ENCODE assay signal across 11 cellular contexts in the genomic region with DNA sequence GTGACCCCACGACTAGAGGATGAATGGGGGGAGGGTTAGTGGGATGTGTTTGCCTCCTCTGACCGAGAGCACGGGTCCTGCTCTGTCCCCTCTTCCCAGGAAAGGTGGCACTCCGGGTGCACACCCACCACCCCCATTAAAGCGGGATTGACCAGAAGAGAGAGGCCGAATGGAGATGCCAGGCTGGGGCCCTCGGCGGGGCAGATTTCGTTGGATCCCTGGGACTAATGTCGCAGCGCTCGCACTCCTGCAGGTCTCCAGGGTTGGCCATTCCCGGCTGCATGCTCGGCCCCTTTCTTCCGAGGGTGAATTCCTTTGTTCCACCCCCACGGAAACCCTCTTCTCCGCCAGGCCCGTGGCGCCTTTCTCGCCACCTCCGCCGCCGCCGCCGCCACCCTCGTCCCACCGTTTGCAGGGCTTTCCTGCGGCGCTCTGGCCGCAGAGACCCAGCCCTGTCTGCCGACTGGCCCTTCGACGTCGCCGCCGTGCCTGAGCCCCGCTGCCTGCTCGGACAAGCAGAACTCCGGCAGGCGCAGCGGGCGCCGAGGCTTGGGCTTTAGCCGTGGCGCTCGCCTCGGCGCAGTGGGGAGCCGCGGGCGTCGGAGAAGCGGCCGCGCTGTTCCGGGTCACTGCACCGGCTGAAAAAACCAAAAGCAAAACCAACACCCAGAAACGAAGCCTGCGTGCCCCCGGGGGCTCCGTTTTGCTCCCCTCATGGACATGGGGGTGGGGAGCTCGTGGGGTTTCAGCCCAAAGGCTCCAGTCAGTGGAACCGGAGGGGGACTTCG. TPM values are rescaled to one million over a fixed set of nuclear protein-coding genes. Genes with fewer than 3 reads are reported as not detected.
A peak's percentile ranks its signal among the peaks of the same experiment; 100 is the strongest.
DNase-seq lines count a peak whose midpoint lies in the region; ATAC-seq and TF ChIP-seq lines count a peak whose summit lies in the region.
"Had no signal": no experiment of that assay in that cellular context is flagged by ENCODE, and none has a peak within 500 bp of the region (broad histone marks: within the 10 kb centered on the region; RNA-seq: fewer than 3 reads in every experiment).

No MANE protein-coding gene starts in this region.

- H3K9me3 ChIP-seq in ES-I3 (ENCODE audit: control insufficient read depth, insufficient read depth, low read length) (no peaks in the 10 kb centered on the region), PC-3 (ENCODE audit: low read length) (no peaks in the 10 kb centered on the region), esophagus muscularis mucosa (no peaks in the 10 kb centered on the region)

- H3K27ac ChIP-seq in PC-3 (ENCODE audit: low read length) (no peak overlapping the region), esophagus muscularis mucosa (replicated peaks in 1 of 4) (no peak overlapping the region), rectal smooth muscle tissue (ENCODE audit: low read depth, low read length) (no peak overlapping the region)
- H3K27ac ChIP-seq: VCaP had no signal

- H3K36me3 ChIP-seq in ES-I3 (ENCODE audit: insufficient read depth, low read length) (no peaks in the 10 kb centered on the region), PC-3 (ENCODE audit: low read depth, low read length) (no peaks in the 10 kb centered on the region), esophagus muscularis mucosa (no peaks in the 10 kb centered on the region), rectal smooth muscle tissue (ENCODE audit: control insufficient read depth, insufficient read depth, low read length) (no peaks in the 10 kb centered on the region)

- intact Hi-C loops in PC-3 (cut with micrococcal nuclease) (no loop called here), esophagus muscularis mucosa (cut with DNase I) (no loop called here), posterior vena cava (cut with DNase I) (no loop called here)

- no peak overlapping the region; the same call in 1 of the 2 replicates for H2AFZ ChIP-seq in PC-3 (ENCODE audit: low read length)

- no peak for TF ChIP-seq EP300 in esophagus muscularis mucosa (IDR thresholded peaks at IDR 0.05)

- H3K79me2 ChIP-seq in PC-3 (ENCODE audit: low read length) = no peaks in the 10 kb centered on the region

- TF ChIP-seq CTCF in PC-3 (conservative IDR thresholded peaks at IDR 0.05; ENCODE audit: low read depth, low read length) (no peak), esophagus muscularis mucosa (IDR thresholded peaks at IDR 0.05) (no peak)

- peaks cover 28% of the 10 kb centered on the region for H3K27me3 ChIP-seq in PC-3 (ENCODE audit: low read length)
- H3K27me3 ChIP-seq in esophagus muscularis mucosa = peaks cover 6 to 99% (median 64%) of the 10 kb centered on the region in 4 donors
- peaks cover 60% of the 10 kb centered on the region for H3K27me3 ChIP-seq in rectal smooth muscle tissue (ENCODE audit: control insufficient read depth, insufficient read depth, low read length)

- 5% methylated on average over 24 of the region's 64 CpGs for WGBS in esophagus muscularis mucosa

- POLR2A ChIA-PET in PC-3 (lab: Charles Lee; ENCODE audit: unreplicated experiment) = no interaction called here

- H4K20me1 ChIP-seq in PC-3 (ENCODE audit: low read length) = no peaks in the 10 kb centered on the region

- no peaks in the 10 kb centered on the region for H3K9me2 ChIP-seq in PC-3 (replicated peaks; ENCODE audit: low read length)

- peak overlapping the region; percentile 16; the same call in 1 of the 2 replicates for H3K9ac ChIP-seq in ES-I3 (ENCODE audit: low read depth, low read length)
- H3K9ac ChIP-seq in PC-3 (ENCODE audit: low read length) = no peak overlapping the region
- no peak overlapping the region for H3K9ac ChIP-seq in rectal smooth muscle tissue (ENCODE audit: low read length)

- BruUV-seq in PC-3 (replicated peaks; lab: Mats Ljungman, UMichigan) = no TSS peak

- ATAC-seq in PC-3 (peak; percentile 24; the same call in 1 of the 2 replicates), HG02938 (IDR thresholded peaks at IDR 0.05; ENCODE audit: unreplicated experiment) (no peak)

- DNase-seq in PC-3 (no peak), esophagus muscularis mucosa (ENCODE audit: extremely low spot score) (no peak), posterior vena cava (ENCODE audit: low spot score) (no peak), kidney tubule cell (ENCODE audit: low spot score) (no peak), SKM-1 treated with dmso at 0.1 percent for 144 hours (lab: John Stamatoyannopoulos, UW; ENCODE audit: unreplicated experiment) (no peak)
- DNase-seq: effector CD8-positive, alpha-beta T cell; posterior cingulate gyrus had no signal

- CTCF ChIA-PET in PC-3 (lab: Charles Lee) = no interaction called here

- no peak for TF ChIP-seq POLR2A in esophagus muscularis mucosa (IDR thresholded peaks at IDR 0.05; ENCODE audit: low read depth)

- H3F3A ChIP-seq in PC-3 (ENCODE audit: low read length, unreplicated experiment) = no peaks in the 10 kb centered on the region

- H3K4me3 ChIP-seq in PC-3 (ENCODE audit: low read length) (peak overlapping the region; percentile 40; the same call in 1 of the 2 replicates), esophagus muscularis mucosa (peak overlapping the region; percentile 37 to 52 (median 48)), rectal smooth muscle tissue (ENCODE audit: low read length) (peak overlapping the region; percentile 58)

- peaks cover 8% of the 10 kb centered on the region; the same call in 1 of the 2 replicates for H3K4me1 ChIP-seq in ES-I3 (ENCODE audit: insufficient read depth, low read length)
- H3K4me1 ChIP-seq in PC-3 (ENCODE audit: insufficient read depth, low read length) = no peaks in the 10 kb centered on the region
- H3K4me1 ChIP-seq in esophagus muscularis mucosa = peaks cover 14 to 37% (median 36%) of the 10 kb centered on the region in 4 donors
- no peaks in the 10 kb centered on the region for H3K4me1 ChIP-seq in rectal smooth muscle tissue (ENCODE audit: control insufficient read depth, insufficient read depth, low read length)

- H3K4me2 ChIP-seq in PC-3 (ENCODE audit: low read length) = peak overlapping the region; percentile 63

RNA-seq across cellular contexts. Expression of gene LMX1B, which starts 11.8 kb away (rescaled TPM):
- 0.55 and 1.2 TPM in 2 replicates for total RNA-seq in PC-3 (2014; rRNA removed)
- under 1 TPM; under 0.01 to 0.66 (median 0.24) TPM for total RNA-seq in esophagus muscularis mucosa
- total RNA-seq in posterior vena cava = 1 to 10 TPM; 1.4 to 1.6 TPM
